Comparison of ENCODE assay signal across 15 cellular contexts in genomic region chr7:135342887-135343286, GRCh38.
DNase-seq lines count a peak whose midpoint lies in the region; ATAC-seq and TF ChIP-seq lines count a peak whose summit lies in the region.
"Had no signal": no experiment of that assay in that cellular context is flagged by ENCODE, and none has a peak within 500 bp of the region (broad histone marks: within the 10 kb centered on the region; RNA-seq: fewer than 3 reads in every experiment).

No MANE protein-coding gene starts in this region.

- no peaks in the 10 kb centered on the region for H3F3A ChIP-seq in neural cell (ENCODE audit: insufficient read depth, low read length, poor library complexity, severe bottlenecking)

- no peaks in the 10 kb centered on the region for H3K79me2 ChIP-seq in neural cell (replicated peaks; ENCODE audit: insufficient read depth, low read length)

- no peak overlapping the region for H3K4me2 ChIP-seq in neural cell (ENCODE audit: low read length)
- H3K4me2 ChIP-seq: BLaER1 treated with 17β-estradiol and CSF1 and Interleukin-3, amounts not matched to agents 10 nM and 100 nM; PC-9 had no signal

- no peaks in the 10 kb centered on the region for H3K9me3 ChIP-seq in neural cell (ENCODE audit: low read length)
- H3K9me3 ChIP-seq: BLaER1 treated with 17β-estradiol and CSF1 and Interleukin-3, amounts not matched to agents 10 nM and 100 nM; gastroesophageal sphincter had no signal

- peak overlapping the region in 4 of 5 experiments; percentile 25 to 99 (median 90) for H3K27ac Mint-ChIP-seq in brain
- H3K27ac Mint-ChIP-seq: activated CD4-positive, alpha-beta T cell treated with anti-CD3 and anti-CD28 coated beads, Interleukin-2, amount 10 ng/mL, durations not matched to agents 7 days and 5 days; naive B cell; T-helper 2 cell treated with Interferon-gamma antibody and Interleukin-4, amounts not matched to agents 5 μg/mL and 100 μg/mL, for 36 hours had no signal

- peak overlapping the region; percentile 27 for H3K9ac ChIP-seq in neural cell (ENCODE audit: low read length)
- H3K9ac ChIP-seq: BLaER1 treated with 17β-estradiol and CSF1 and Interleukin-3, amounts not matched to agents 10 nM and 100 nM had no signal

- H3K9me3 Mint-ChIP-seq in brain = no peaks in the 10 kb centered on the region
- H3K9me3 Mint-ChIP-seq: activated CD4-positive, alpha-beta T cell treated with anti-CD3 and anti-CD28 coated beads, Interleukin-2, amount 10 ng/mL, durations not matched to agents 7 days and 5 days; naive B cell; T-helper 2 cell treated with Interferon-gamma antibody and Interleukin-4, amounts not matched to agents 5 μg/mL and 100 μg/mL, for 36 hours had no signal

- TF ChIP-seq CTCF in brain (conservative IDR thresholded peaks at IDR 0.05) = no peak
- TF ChIP-seq CTCF in neural cell (IDR thresholded peaks at IDR 0.05; ENCODE audit: poor library complexity, severe bottlenecking) = no peak

- peak overlapping the region in 2 of 5 experiments; percentile 58 to 64 for H3K4me3 Mint-ChIP-seq in brain
- H3K4me3 Mint-ChIP-seq: activated CD4-positive, alpha-beta T cell treated with anti-CD3 and anti-CD28 coated beads, Interleukin-2, amount 10 ng/mL, durations not matched to agents 7 days and 5 days; naive B cell; T-helper 2 cell treated with Interferon-gamma antibody and Interleukin-4, amounts not matched to agents 5 μg/mL and 100 μg/mL, for 36 hours had no signal

- TF ChIP-seq RAD21 in neural cell (conservative IDR thresholded peaks at IDR 0.05) = no peak

- H3K4me1 Mint-ChIP-seq in brain = peaks cover 12% of the 10 kb centered on the region
- H3K4me1 Mint-ChIP-seq: activated CD4-positive, alpha-beta T cell treated with anti-CD3 and anti-CD28 coated beads, Interleukin-2, amount 10 ng/mL, durations not matched to agents 7 days and 5 days; naive B cell had no signal

- TF ChIP-seq EP300 in neural cell (conservative IDR thresholded peaks at IDR 0.05; ENCODE audit: poor library complexity, severe bottlenecking) = peak; percentile 85

- no peaks in the 10 kb centered on the region for H3K36me3 Mint-ChIP-seq in brain
- H3K36me3 Mint-ChIP-seq: naive B cell had no signal

- ATAC-seq in HG02981 (IDR thresholded peaks at IDR 0.05; ENCODE audit: unreplicated experiment) (no peak), GM21786 (IDR thresholded peaks at IDR 0.05; ENCODE audit: unreplicated experiment) (no peak)
- ATAC-seq: gastroesophageal sphincter had no signal

- H3K4me3 ChIP-seq in neural cell (ENCODE audit: low read length) = peak overlapping the region; percentile 49
- H3K4me3 ChIP-seq: BLaER1 treated with 17β-estradiol and CSF1 and Interleukin-3, amounts not matched to agents 10 nM and 100 nM; gastroesophageal sphincter; PC-9 had no signal

- no peaks in the 10 kb centered on the region for H4K20me1 ChIP-seq in neural cell (ENCODE audit: insufficient read depth)
- H4K20me1 ChIP-seq: BLaER1 treated with 17β-estradiol and CSF1 and Interleukin-3, amounts not matched to agents 10 nM and 100 nM had no signal

- in situ Hi-C loops in G401 (cut with HindIII; ENCODE audit: low sequenced_read_pairs) = no loop called here

- H3K36me3 ChIP-seq in neural cell (ENCODE audit: insufficient read depth, low read length) = no peaks in the 10 kb centered on the region
- H3K36me3 ChIP-seq: BLaER1 treated with 17β-estradiol and CSF1 and Interleukin-3, amounts not matched to agents 10 nM and 100 nM; gastroesophageal sphincter had no signal

- no peaks in the 10 kb centered on the region for H3K27me3 Mint-ChIP-seq in brain
- H3K27me3 Mint-ChIP-seq: activated CD4-positive, alpha-beta T cell treated with anti-CD3 and anti-CD28 coated beads, Interleukin-2, amount 10 ng/mL, durations not matched to agents 7 days and 5 days; naive B cell had no signal

- peak overlapping the region; percentile 82 for H3K27ac ChIP-seq in neural cell (ENCODE audit: low read length)
- H3K27ac ChIP-seq: BLaER1 treated with 17β-estradiol and CSF1 and Interleukin-3, amounts not matched to agents 10 nM and 100 nM; gastroesophageal sphincter; PC-9 had no signal

- H3K9me2 ChIP-seq in neural cell (ENCODE audit: insufficient read depth, low read length) = no peaks in the 10 kb centered on the region

- no peaks in the 10 kb centered on the region for H3K27me3 ChIP-seq in neural cell (ENCODE audit: insufficient read depth, low read depth, low read length)
- H3K27me3 ChIP-seq: BLaER1 treated with 17β-estradiol and CSF1 and Interleukin-3, amounts not matched to agents 10 nM and 100 nM; gastroesophageal sphincter had no signal

- DNase-seq in G401 (ENCODE audit: low spot score) (peak; percentile 27), NCI-H345 (lab: John Stamatoyannopoulos, UW) (peak; percentile 66)
- DNase-seq in activated naive CD4-positive, alpha-beta T cell treated with Interleukin-2 at 50 U/mL for 16 hours = no peak
- no peak for DNase-seq in stimulated activated CD4-positive, alpha-beta T cell treated with anti-CD3 and anti-CD28 coated beads, Interleukin-4, amount 100 ng/mL, for 4 hours
- DNase-seq: activated CD4-positive, alpha-beta T cell treated with anti-CD3 and anti-CD28 coated beads, Interleukin-2, amount 10 ng/mL, durations not matched to agents 7 days and 5 days; effector CD8-positive, alpha-beta T cell; naive B cell; PC-9 had no signal

- H2AFZ ChIP-seq in neural cell (ENCODE audit: low read depth, low read length) = no peak overlapping the region
- H2AFZ ChIP-seq: PC-9 had no signal

TF ChIP-seq in neural cell, 6 proteins besides CTCF, POLR2A, EP300 and RAD21:
- TF ChIP-seq TAF1 (IDR thresholded peaks at IDR 0.05; ENCODE audit: low read depth) (no peak), SMC3 (conservative IDR thresholded peaks at IDR 0.05; ENCODE audit: poor library complexity) (no peak), MXI1 (conservative IDR thresholded peaks at IDR 0.05; ENCODE audit: poor library complexity, severe bottlenecking) (no peak), POLR2AphosphoS5 (IDR thresholded peaks at IDR 0.05) (peak; percentile 54), EZH2 (IDR thresholded peaks at IDR 0.05; ENCODE audit: borderline replicate concordance, insufficient read depth, low read length, poor library complexity, severe bottlenecking) (no peak), REST (IDR thresholded peaks at IDR 0.05; ENCODE audit: borderline replicate concordance) (no peak)

Comparison
In these comparisons a context has a peak if more than half of its experiments do, and no peak if none do; other contexts are left out.
1. DNase-seq: peak in G401 (single experiment) and NCI-H345 (single experiment); none in activated naive CD4-positive, alpha-beta T cell treated with Interleukin-2 at 50 U/mL for 16 hours (single experiment) and stimulated activated CD4-positive, alpha-beta T cell treated with anti-CD3 and anti-CD28 coated beads, Interleukin-4, amount 100 ng/mL, for 4 hours (0 of 2).